20 cellular contexts compared by ENCODE assay signal in genomic region chr3:189108735-189109134, GRCh38.
"Had no signal": no experiment of that assay in that cellular context is flagged by ENCODE, and none has a peak within 500 bp of the region (broad histone marks: within the 10 kb centered on the region; RNA-seq: fewer than 3 reads in every experiment).

No MANE protein-coding gene starts in this region.

- H3K4me3 ChIP-seq: cardiac muscle cell, esophagus muscularis mucosa, lower lobe of right lung, right atrium auricular region, stomach, testis had no signal

- H3K4me1 Mint-ChIP-seq: activated CD4-positive, alpha-beta T cell treated with anti-CD3 and anti-CD28 coated beads for 36 hours; stimulated activated effector memory CD8-positive, alpha-beta T cell treated with anti-CD3 and anti-CD28 coated beads, Interleukin-12 subunit alpha, Interleukin-12 subunit beta, amount 100 ng/mL, for 72 hours had no signal

- H3K4me3 Mint-ChIP-seq: activated CD4-positive, alpha-beta memory T cell treated with anti-CD3 and anti-CD28 coated beads for 36 hours; activated CD4-positive, alpha-beta T cell treated with anti-CD3 and anti-CD28 coated beads for 36 hours; activated naive CD8-positive, alpha-beta T cell; dendritic cell treated with granulocyte-macrophage colony-stimulating factor and Interleukin-4, amounts not matched to agents 40 ng/mL and 50 ng/mL, for 4 days; stimulated activated effector memory CD8-positive, alpha-beta T cell treated with anti-CD3 and anti-CD28 coated beads, Interleukin-12 subunit alpha, Interleukin-12 subunit beta, amount 100 ng/mL, for 72 hours had no signal

- H3K27ac Mint-ChIP-seq: activated CD4-positive, alpha-beta memory T cell treated with anti-CD3 and anti-CD28 coated beads for 36 hours; activated CD4-positive, alpha-beta T cell treated with anti-CD3 and anti-CD28 coated beads for 36 hours; activated naive CD8-positive, alpha-beta T cell; dendritic cell treated with granulocyte-macrophage colony-stimulating factor and Interleukin-4, amounts not matched to agents 40 ng/mL and 50 ng/mL, for 4 days; progenitor cell of endocrine pancreas; stimulated activated effector memory CD8-positive, alpha-beta T cell treated with anti-CD3 and anti-CD28 coated beads, Interleukin-12 subunit alpha, Interleukin-12 subunit beta, amount 100 ng/mL, for 72 hours had no signal

- H3K9me3 ChIP-seq: testis had no signal

- H3K36me3 Mint-ChIP-seq: stimulated activated effector memory CD8-positive, alpha-beta T cell treated with anti-CD3 and anti-CD28 coated beads, Interleukin-12 subunit alpha, Interleukin-12 subunit beta, amount 100 ng/mL, for 72 hours had no signal

- DNase-seq: activated CD4-positive, alpha-beta memory T cell treated with anti-CD3 and anti-CD28 coated beads for 36 hours; activated CD4-positive, alpha-beta T cell treated with anti-CD3 and anti-CD28 coated beads for 36 hours; activated T-cell treated with anti-CD3 and anti-CD28 coated beads for 4 hours; effector memory CD4-positive, alpha-beta T cell; left cardiac atrium; lower lobe of right lung; midbrain; small intestine; stimulated activated CD4-positive, alpha-beta T cell treated with anti-CD3 and anti-CD28 coated beads, Interleukin-4, amount 100 ng/mL, for 24 hours; stomach; SW 1271; T-helper 2 cell had no signal

- H3K4me1 ChIP-seq: esophagus muscularis mucosa, lower lobe of right lung, right atrium auricular region, stomach had no signal

- H3K36me3 ChIP-seq: cardiac muscle cell, esophagus muscularis mucosa, lower lobe of right lung, right atrium auricular region, stomach had no signal

- H3K9me3 Mint-ChIP-seq: activated CD4-positive, alpha-beta memory T cell treated with anti-CD3 and anti-CD28 coated beads for 36 hours; dendritic cell treated with granulocyte-macrophage colony-stimulating factor and Interleukin-4, amounts not matched to agents 40 ng/mL and 50 ng/mL, for 4 days; stimulated activated effector memory CD8-positive, alpha-beta T cell treated with anti-CD3 and anti-CD28 coated beads, Interleukin-12 subunit alpha, Interleukin-12 subunit beta, amount 100 ng/mL, for 72 hours had no signal

- H3K27ac ChIP-seq: cardiac muscle cell, esophagus muscularis mucosa, lower lobe of right lung, right atrium auricular region, stomach had no signal

- H3K27me3 ChIP-seq: cardiac muscle cell, esophagus muscularis mucosa, right atrium auricular region, stomach, testis had no signal
